17 cellular contexts compared by ENCODE assay signal in the genomic region with DNA sequence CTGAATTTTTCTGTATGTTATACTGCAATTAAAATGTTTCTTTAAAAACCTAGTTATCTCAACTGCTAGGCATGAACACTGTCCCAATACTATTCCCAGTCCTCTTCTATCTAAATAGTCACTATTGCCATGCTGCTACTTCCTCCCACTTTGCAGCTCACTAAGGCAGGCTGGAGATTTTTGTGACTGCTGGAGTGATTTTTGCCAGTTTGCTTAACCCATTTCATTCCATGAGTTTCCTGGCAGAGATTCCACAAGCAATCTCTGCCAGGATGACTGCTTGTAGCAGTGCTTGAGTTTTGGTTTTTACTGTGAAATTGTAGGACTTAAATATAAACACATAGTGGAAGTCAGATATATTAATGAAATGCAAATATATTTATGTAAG.
DNase-seq lines count a peak whose midpoint lies in the region; ATAC-seq, FAIRE-seq and TF ChIP-seq lines count a peak whose summit lies in the region.
"Had no signal": no experiment of that assay in that cellular context is flagged by ENCODE, and none has a peak within 500 bp of the region (broad histone marks: within the 10 kb centered on the region; RNA-seq: fewer than 3 reads in every experiment).

No MANE protein-coding gene starts in this region.

- H3K4me2 ChIP-seq in astrocyte (ENCODE audit: low read length) (peak overlapping the region; percentile 36), hepatocyte (peak overlapping the region; percentile 49)

- H3K36me3 Mint-ChIP-seq in HFFc6 (ENCODE audit: low read depth) = peaks cover 5% of the 10 kb centered on the region; the same call in 1 of the 2 replicates
- H3K36me3 Mint-ChIP-seq in astrocyte (ENCODE audit: low read depth, unreplicated experiment) = no peaks in the 10 kb centered on the region

- H3K4me1 ChIP-seq in astrocyte (ENCODE audit: insufficient read depth, low read length) (peaks cover 39% of the 10 kb centered on the region), hepatocyte (ENCODE audit: insufficient read depth) (peaks cover 27% of the 10 kb centered on the region), psoas muscle (peaks cover 29% of the 10 kb centered on the region)

- H3K4me1 Mint-ChIP-seq in HFFc6 (ENCODE audit: low read depth) = peaks cover 64% of the 10 kb centered on the region
- H3K4me1 Mint-ChIP-seq in astrocyte (ENCODE audit: low read depth, unreplicated experiment) = peaks cover 14% of the 10 kb centered on the region

- H3K27me3 ChIP-seq in astrocyte (ENCODE audit: insufficient read depth, low read length) (no peaks in the 10 kb centered on the region), hepatocyte (no peaks in the 10 kb centered on the region), psoas muscle (ENCODE audit: insufficient read depth in 3 of 3, low read length in 2 of 3) (no peaks in the 10 kb centered on the region)
- H3K27me3 ChIP-seq: pancreas had no signal

- no peaks in the 10 kb centered on the region for H3K9me3 Mint-ChIP-seq in HFFc6
- H3K9me3 Mint-ChIP-seq in astrocyte (ENCODE audit: unreplicated experiment) = peaks cover 2% of the 10 kb centered on the region

- H3K9me3 ChIP-seq in astrocyte (ENCODE audit: insufficient read depth, low read depth, low read length) (no peaks in the 10 kb centered on the region), hepatocyte (ENCODE audit: low read depth) (no peaks in the 10 kb centered on the region), psoas muscle (no peaks in the 10 kb centered on the region)
- H3K9me3 ChIP-seq: pancreas, thoracic aorta had no signal

- H3K4me3 Mint-ChIP-seq in HFFc6 = peak overlapping the region; percentile 2; the same call in 1 of the 2 replicates
- no peak overlapping the region for H3K4me3 Mint-ChIP-seq in astrocyte (ENCODE audit: unreplicated experiment)

- no peak overlapping the region for H3K27ac ChIP-seq in astrocyte (ENCODE audit: low read depth, low read length)
- peak overlapping the region; percentile 17 for H3K27ac ChIP-seq in hepatocyte
- H3K27ac ChIP-seq in psoas muscle = no peak overlapping the region
- H3K27ac ChIP-seq: pancreas, thoracic aorta had no signal

- intact Hi-C loops in psoas muscle (cut with DNase I) = no loop called here

- no peak overlapping the region for H2AFZ ChIP-seq in astrocyte (ENCODE audit: low read depth, low read length)
- H2AFZ ChIP-seq in hepatocyte = no peak overlapping the region

- H4K20me1 ChIP-seq in astrocyte (ENCODE audit: insufficient read depth, low read length) (peaks cover 63% of the 10 kb centered on the region), hepatocyte (ENCODE audit: insufficient read depth, poor library complexity, severe bottlenecking) (peaks cover 30% of the 10 kb centered on the region)

- DNase-seq in HFFc6 (no peak), astrocyte (ENCODE audit: low read depth) (peak; percentile 31), hepatocyte (ENCODE audit: low spot score) (no peak), psoas muscle (no peak), GM12891 (ENCODE audit: insufficient read length, low spot score) (no peak), NCI-H2081 (lab: John Stamatoyannopoulos, UW) (no peak), NCI-H187 (lab: John Stamatoyannopoulos, UW) (no peak)
- DNase-seq: amniotic stem cell; NCI-H1694; pancreas; SIG-M5; stimulated activated CD4-positive, alpha-beta T cell treated with anti-CD3 and anti-CD28 coated beads, Interleukin-2, amount 100 ng/mL, for 48 hours; T-helper 2 cell had no signal

- no peaks in the 10 kb centered on the region for H3K9me2 ChIP-seq in hepatocyte (replicated peaks; ENCODE audit: insufficient read depth)

- H3K4me3 ChIP-seq in astrocyte (ENCODE audit: insufficient read depth, low read depth, low read length) (no peak overlapping the region), hepatocyte (no peak overlapping the region), psoas muscle (no peak overlapping the region)
- H3K4me3 ChIP-seq: pancreas, thoracic aorta had no signal

- peaks cover 95% of the 10 kb centered on the region for H3K79me2 ChIP-seq in astrocyte (ENCODE audit: insufficient read depth, low read length)
- peaks cover 94% of the 10 kb centered on the region for H3K79me2 ChIP-seq in hepatocyte

- H3K27ac Mint-ChIP-seq in HFFc6 = peak overlapping the region; percentile 27; the same call in 1 of the 2 replicates
- H3K27ac Mint-ChIP-seq in astrocyte (ENCODE audit: unreplicated experiment) = peak overlapping the region; percentile 1

- no peak for TF ChIP-seq CTCF in HFFc6 (IDR thresholded peaks at IDR 0.05)
- no peak for TF ChIP-seq CTCF in astrocyte (IDR thresholded peaks at IDR 0.05; ENCODE audit: insufficient read depth, low read depth, low read length)
- TF ChIP-seq CTCF in hepatocyte (IDR thresholded peaks at IDR 0.05; ENCODE audit: poor library complexity) = no peak
- no peak for TF ChIP-seq CTCF in psoas muscle (IDR thresholded peaks at IDR 0.05)

- H3K36me3 ChIP-seq in astrocyte (ENCODE audit: insufficient read depth, low read length) = no peaks in the 10 kb centered on the region
- no peaks in the 10 kb centered on the region for H3K36me3 ChIP-seq in hepatocyte (replicated peaks; ENCODE audit: insufficient read depth, low read depth)
- H3K36me3 ChIP-seq in psoas muscle (ENCODE audit: insufficient read depth in 1 of 2, low read depth in 1 of 2) = no peaks in the 10 kb centered on the region
- H3K36me3 ChIP-seq: pancreas, thoracic aorta had no signal

- no peak for FAIRE-seq in astrocyte (lab: Jason Lieb, UNC)
- FAIRE-seq in GM12891 (lab: Jason Lieb, UNC) = no peak
- FAIRE-seq: endothelial cell of umbilical vein, GM19239, pancreas had no signal

- H3K27me3 Mint-ChIP-seq in HFFc6 (ENCODE audit: insufficient read depth) (peaks cover 5% of the 10 kb centered on the region), astrocyte (ENCODE audit: low read depth, unreplicated experiment) (no peaks in the 10 kb centered on the region)

- no peak for ATAC-seq in psoas muscle
- ATAC-seq: activated CD4-positive, CD25-positive, alpha-beta regulatory T cell treated with anti-CD3 and anti-CD28 coated beads, Interleukin-2, amount 50 U/mL, for 24 hours had no signal

- TF ChIP-seq POLR2A in GM12891 (IDR thresholded peaks at IDR 0.05; ENCODE audit: low read depth, low read length) = no peak

- no peak overlapping the region for H3K9ac ChIP-seq in astrocyte (ENCODE audit: low read length)

TF ChIP-seq in GM12891, 5 proteins besides CTCF, POLR2A, EP300 and RAD21:
- TF ChIP-seq POLR2AphosphoS5 (IDR thresholded peaks at IDR 0.05; ENCODE audit: low read depth, low read length) = no peak
- no peak for TF ChIP-seq POU2F2 (IDR thresholded peaks at IDR 0.05; ENCODE audit: low read depth, low read length)
- no peak for TF ChIP-seq SPI1 (IDR thresholded peaks at IDR 0.05; ENCODE audit: low read depth, low read length)
